Comparison of ENCODE assay signal across 11 cellular contexts in genomic region chr3:98730338-98730737, GRCh38. TPM values are rescaled to one million over a fixed set of nuclear protein-coding genes. Genes with fewer than 3 reads are reported as not detected.
DNase-seq lines count a peak whose midpoint lies in the region; ATAC-seq, FAIRE-seq and TF ChIP-seq lines count a peak whose summit lies in the region.
"Had no signal": no experiment of that assay in that cellular context is flagged by ENCODE, and none has a peak within 500 bp of the region (broad histone marks: within the 10 kb centered on the region; RNA-seq: fewer than 3 reads in every experiment).

No MANE protein-coding gene starts in this region.

- DNase-seq in activated naive CD4-positive, alpha-beta T cell treated with anti-CD3 and anti-CD28 coated beads, Interleukin-2, amount 50 U/mL, for 72 hours (ENCODE audit: low spot score in 2 of 2): no peak
- no peak for DNase-seq in activated naive CD4-positive, alpha-beta T cell treated with anti-CD3 and anti-CD28 coated beads, Interleukin-2, amount 10 ng/mL, durations not matched to agents 7 days and 5 days
- DNase-seq in urothelium cell line (ENCODE audit: low spot score) (peak; percentile 26), HPDE6-E6E7 (ENCODE audit: extremely low spot score) (no peak), H54 (ENCODE audit: insufficient read length, low spot score) (no peak), DMS114 treated with DMSO at 0.1 percent for 48 hours (lab: John Stamatoyannopoulos, UW; ENCODE audit: unreplicated experiment) (no peak)
- DNase-seq: HCEC 1CT had no signal

- CTCF ChIA-PET in activated naive CD4-positive, alpha-beta T cell treated with anti-CD3 and anti-CD28 coated beads, Interleukin-2, amount 10 ng/mL, durations not matched to agents 7 days and 5 days (lab: Charles Lee): no interaction called here

- no peak for TF ChIP-seq POLR2A in H54 (IDR thresholded peaks at IDR 0.05; ENCODE audit: low read depth, low read length)

- peaks cover 68% of the 10 kb centered on the region for H3K27me3 Mint-ChIP-seq in activated naive CD4-positive, alpha-beta T cell treated with anti-CD3 and anti-CD28 coated beads, Interleukin-2, amount 10 ng/mL, durations not matched to agents 7 days and 5 days
- peaks cover 12% of the 10 kb centered on the region for H3K27me3 Mint-ChIP-seq in brain

- no peaks in the 10 kb centered on the region for H3K36me3 Mint-ChIP-seq in activated naive CD4-positive, alpha-beta T cell treated with anti-CD3 and anti-CD28 coated beads, Interleukin-2, amount 50 U/mL, for 72 hours
- no peaks in the 10 kb centered on the region for H3K36me3 Mint-ChIP-seq in activated naive CD4-positive, alpha-beta T cell treated with anti-CD3 and anti-CD28 coated beads, Interleukin-2, amount 10 ng/mL, durations not matched to agents 7 days and 5 days
- no peaks in the 10 kb centered on the region for H3K36me3 Mint-ChIP-seq in brain

- FAIRE-seq in urothelium cell line (lab: Jason Lieb, UNC) (no peak), H54 (lab: Jason Lieb, UNC) (no peak)

- no peak overlapping the region for H3K27ac Mint-ChIP-seq in activated naive CD4-positive, alpha-beta T cell treated with anti-CD3 and anti-CD28 coated beads, Interleukin-2, amount 50 U/mL, for 72 hours
- H3K27ac Mint-ChIP-seq in activated naive CD4-positive, alpha-beta T cell treated with anti-CD3 and anti-CD28 coated beads, Interleukin-2, amount 10 ng/mL, durations not matched to agents 7 days and 5 days: no peak overlapping the region
- H3K27ac Mint-ChIP-seq in brain: peak overlapping the region in 2 of 5 experiments; percentile 32 to 45
- H3K27ac Mint-ChIP-seq: stimulated activated naive CD8-positive, alpha-beta T cell treated with anti-CD3 and anti-CD28 coated beads, Interleukin-15, Interleukin-2, amounts not matched to agents 100 ng/mL and 50 ng/mL, for 24 hours had no signal

- no peak for TF ChIP-seq CTCF in brain (conservative IDR thresholded peaks at IDR 0.05)

- peak; percentile 42 to 60 for ATAC-seq in activated naive CD4-positive, alpha-beta T cell treated with anti-CD3 and anti-CD28 coated beads, Interleukin-2, amount 50 U/mL, for 72 hours
- ATAC-seq in HG03442 (IDR thresholded peaks at IDR 0.05; ENCODE audit: unreplicated experiment): peak; percentile 71
- ATAC-seq: body of pancreas had no signal

- H3K4me3 Mint-ChIP-seq in activated naive CD4-positive, alpha-beta T cell treated with anti-CD3 and anti-CD28 coated beads, Interleukin-2, amount 10 ng/mL, durations not matched to agents 7 days and 5 days: no peak overlapping the region
- H3K4me3 Mint-ChIP-seq in brain: peak overlapping the region; percentile 59 to 91 (median 63)
- H3K4me3 Mint-ChIP-seq: stimulated activated naive CD8-positive, alpha-beta T cell treated with anti-CD3 and anti-CD28 coated beads, Interleukin-15, Interleukin-2, amounts not matched to agents 100 ng/mL and 50 ng/mL, for 24 hours had no signal

- no peaks in the 10 kb centered on the region for H3K9me3 Mint-ChIP-seq in activated naive CD4-positive, alpha-beta T cell treated with anti-CD3 and anti-CD28 coated beads, Interleukin-2, amount 50 U/mL, for 72 hours
- H3K9me3 Mint-ChIP-seq in activated naive CD4-positive, alpha-beta T cell treated with anti-CD3 and anti-CD28 coated beads, Interleukin-2, amount 10 ng/mL, durations not matched to agents 7 days and 5 days: no peaks in the 10 kb centered on the region
- H3K9me3 Mint-ChIP-seq in brain: no peaks in the 10 kb centered on the region
- H3K9me3 Mint-ChIP-seq: stimulated activated naive CD8-positive, alpha-beta T cell treated with anti-CD3 and anti-CD28 coated beads, Interleukin-15, Interleukin-2, amounts not matched to agents 100 ng/mL and 50 ng/mL, for 24 hours had no signal

- H3K4me1 Mint-ChIP-seq in activated naive CD4-positive, alpha-beta T cell treated with anti-CD3 and anti-CD28 coated beads, Interleukin-2, amount 10 ng/mL, durations not matched to agents 7 days and 5 days: peaks cover 18% of the 10 kb centered on the region
- H3K4me1 Mint-ChIP-seq in brain: peaks cover 32% of the 10 kb centered on the region

RNA-seq across cellular contexts. Expression of gene ST3GAL6, which starts 32.8 kb away (rescaled TPM):
- total RNA-seq in activated naive CD4-positive, alpha-beta T cell treated with anti-CD3 and anti-CD28 coated beads, Interleukin-2, amount 50 U/mL, for 72 hours: under 1 TPM; 0.64 to 0.88 TPM
- 1.7 TPM for polyA plus RNA-seq in brain (ENCODE audit: insufficient read depth, low read depth, low replicate concordance)
